ENCODE assay signal across 10 cellular contexts in genomic region chr10:80154978-80155695, GRCh38. TPM values are rescaled to one million over a fixed set of nuclear protein-coding genes. Genes with fewer than 3 reads are reported as not detected.
DNase-seq lines count a peak whose midpoint lies in the region; ATAC-seq and TF ChIP-seq lines count a peak whose summit lies in the region.
"Had no signal": no experiment of that assay in that cellular context is flagged by ENCODE, and none has a peak within 500 bp of the region (broad histone marks: within the 10 kb centered on the region; RNA-seq: fewer than 3 reads in every experiment).

No MANE protein-coding gene starts in this region.

- no peaks in the 10 kb centered on the region for H3K27me3 Mint-ChIP-seq in natural killer cell treated with Interleukin-12 subunit alpha and Interleukin-12 subunit beta and Interleukin-15 and Interleukin-18, amount 100 ng/mL, for 72 hours
- H3K27me3 Mint-ChIP-seq in natural killer cell (ENCODE audit: low read depth in 2 of 2) = no peaks in the 10 kb centered on the region

- H3K27ac Mint-ChIP-seq in natural killer cell treated with Interleukin-12 subunit alpha and Interleukin-12 subunit beta and Interleukin-15 and Interleukin-18, amount 100 ng/mL, for 72 hours = peak overlapping the region; percentile 1 to 69
- H3K27ac Mint-ChIP-seq in natural killer cell = peak overlapping the region in 1 of 2 donors; percentile 44

- H3K4me1 ChIP-seq in mucosa of stomach (ENCODE audit: control insufficient read depth, insufficient read depth, low read length) (peaks cover 33% of the 10 kb centered on the region), uterus (peaks cover 11 to 17% of the 10 kb centered on the region in 2 donors)

- intact Hi-C loops in natural killer cell (cut with micrococcal nuclease) (no loop called here), uterus (cut with DNase I; ENCODE audit: low total_unique reads) (loop anchor here (5.0 kb wide), 1 partner anchor 52 kb away; the partner anchor contains the start of gene ANXA11)

- ATAC-seq in natural killer cell treated with Interleukin-12 subunit alpha and Interleukin-12 subunit beta and Interleukin-15 and Interleukin-18, amount 100 ng/mL, for 72 hours = no peak
- ATAC-seq in natural killer cell (no peak), HG03378 (IDR thresholded peaks at IDR 0.05; ENCODE audit: unreplicated experiment) (no peak), HG03469 (IDR thresholded peaks at IDR 0.05; ENCODE audit: unreplicated experiment) (no peak)
- ATAC-seq: activated T-cell treated with anti-CD3 and anti-CD28 coated beads, Interleukin-2, amount 50 U/mL, for 4 hours had no signal

- H3K4me3 ChIP-seq in cardiac fibroblast (replicated peaks in 1 of 2; ENCODE audit: low read depth in 2 of 2, low read length in 2 of 2) (no peak overlapping the region), mucosa of stomach (ENCODE audit: low read length) (no peak overlapping the region), uterus (no peak overlapping the region)

- H3K9me3 Mint-ChIP-seq in natural killer cell treated with Interleukin-12 subunit alpha and Interleukin-12 subunit beta and Interleukin-15 and Interleukin-18, amount 100 ng/mL, for 72 hours = no peaks in the 10 kb centered on the region
- H3K9me3 Mint-ChIP-seq in natural killer cell = no peaks in the 10 kb centered on the region
- H3K9me3 Mint-ChIP-seq: activated T-cell treated with anti-CD3 and anti-CD28 coated beads, Interleukin-2, amount 50 U/mL, for 4 hours had no signal

- TF ChIP-seq CTCF in natural killer cell (IDR thresholded peaks at IDR 0.05) (no peak), cardiac fibroblast (IDR thresholded peaks at IDR 0.05; ENCODE audit: low read depth, low read length) (no peak), uterus (IDR thresholded peaks at IDR 0.05) (no peak)

- H3K36me3 ChIP-seq in mucosa of stomach (ENCODE audit: control insufficient read depth, insufficient read depth, low read length) (peaks cover 54% of the 10 kb centered on the region), uterus (no peaks in the 10 kb centered on the region)

- peak overlapping the region; percentile 72 to 91 for H3K27ac ChIP-seq in uterus
- H3K27ac ChIP-seq: KMS-11 had no signal

- H3K36me3 Mint-ChIP-seq in natural killer cell treated with Interleukin-12 subunit alpha and Interleukin-12 subunit beta and Interleukin-15 and Interleukin-18, amount 100 ng/mL, for 72 hours = peaks cover 28% of the 10 kb centered on the region
- H3K36me3 Mint-ChIP-seq in natural killer cell = peaks cover 18% of the 10 kb centered on the region

- no peak for TF ChIP-seq POLR2A in uterus (IDR thresholded peaks at IDR 0.05)

- H3K27me3 ChIP-seq in mucosa of stomach (ENCODE audit: control insufficient read depth, insufficient read depth, low read length) (no peaks in the 10 kb centered on the region), uterus (no peaks in the 10 kb centered on the region)

- peak overlapping the region; percentile 3 for H3K9ac ChIP-seq in mucosa of stomach (ENCODE audit: low read length)
- H3K9ac ChIP-seq: KMS-11 had no signal

- H3K4me3 Mint-ChIP-seq in natural killer cell treated with Interleukin-12 subunit alpha and Interleukin-12 subunit beta and Interleukin-15 and Interleukin-18, amount 100 ng/mL, for 72 hours = no peak overlapping the region
- H3K4me3 Mint-ChIP-seq in natural killer cell = no peak overlapping the region
- H3K4me3 Mint-ChIP-seq: activated T-cell treated with anti-CD3 and anti-CD28 coated beads, Interleukin-2, amount 50 U/mL, for 4 hours had no signal

- DNase-seq in natural killer cell treated with Interleukin-12 subunit alpha and Interleukin-12 subunit beta and Interleukin-15 and Interleukin-18, amount 100 ng/mL, for 72 hours (ENCODE audit: low spot score) = no peak
- DNase-seq in natural killer cell (no peak), cardiac fibroblast (ENCODE audit: low read depth in 2 of 2) (peak; percentile 94), uterus (peak; percentile 49 to 52), NCI-H1930 (lab: John Stamatoyannopoulos, UW) (no peak)
- DNase-seq: activated T-cell treated with anti-CD3 and anti-CD28 coated beads, Interleukin-2, amount 50 U/mL, for 4 hours had no signal

- H3K9me3 ChIP-seq in mucosa of stomach (ENCODE audit: control insufficient read depth, low read length) = no peaks in the 10 kb centered on the region
- H3K9me3 ChIP-seq in uterus = no peaks in the 10 kb centered on the region

- peaks cover 0 to 5% of the 10 kb centered on the region in 2 donors for H3K4me1 Mint-ChIP-seq in natural killer cell treated with Interleukin-12 subunit alpha and Interleukin-12 subunit beta and Interleukin-15 and Interleukin-18, amount 100 ng/mL, for 72 hours (ENCODE audit: low read depth in 2 of 2)
- peaks cover 0 to 22% of the 10 kb centered on the region in 2 donors for H3K4me1 Mint-ChIP-seq in natural killer cell

RNA-seq across cellular contexts. Expression of gene PLAC9, which starts 22.6 kb away (rescaled TPM):
- not detected for total RNA-seq in natural killer cell treated with Interleukin-12 subunit alpha and Interleukin-12 subunit beta and Interleukin-15 and Interleukin-18, amount 100 ng/mL, for 72 hours
- total RNA-seq in natural killer cell = not detected
- 10 to 100 TPM; 24.5 to 91.7 (median 30.2) TPM for total RNA-seq in uterus
- total RNA-seq: activated T-cell treated with anti-CD3 and anti-CD28 coated beads, Interleukin-2, amount 50 U/mL, for 4 hours had no signal

RNA-seq across cellular contexts. Expression of gene ANXA11, which starts 50.2 kb away (rescaled TPM):
- total RNA-seq in natural killer cell treated with Interleukin-12 subunit alpha and Interleukin-12 subunit beta and Interleukin-15 and Interleukin-18, amount 100 ng/mL, for 72 hours = 100 to 1,000 TPM; 134 to 166 TPM
- total RNA-seq in natural killer cell (100 to 1,000 TPM; 213 to 264 (median 245) TPM), uterus (100 to 1,000 TPM in 1 of 4 donors, 10 to 100 TPM in 3; 15.6 to 157 (median 47.2) TPM)

Comparison
In these comparisons a context has a peak if more than half of its experiments do, and no peak if none do; other contexts are left out.
1. DNase-seq: peak in cardiac fibroblast (2 of 2) and uterus (2 of 2); none in natural killer cell treated with Interleukin-12 subunit alpha and Interleukin-12 subunit beta and Interleukin-15 and Interleukin-18, amount 100 ng/mL, for 72 hours (single experiment), natural killer cell (single experiment) and NCI-H1930 (0 of 2).
2. RNA of gene PLAC9, which starts 22.6 kb away (total RNA-seq): 24.5 to 91.7 TPM in uterus; not detected in natural killer cell treated with Interleukin-12 subunit alpha and Interleukin-12 subunit beta and Interleukin-15 and Interleukin-18, amount 100 ng/mL, for 72 hours and not detected in natural killer cell; every median in the first group is over 10 times any median in the second.